In genomic region chr16:74862743-74863244, GRCh38 we compare ENCODE assay signal across 9 cellular contexts.
DNase-seq lines count a peak whose midpoint lies in the region; ATAC-seq and TF ChIP-seq lines count a peak whose summit lies in the region.
"Had no signal": no experiment of that assay in that cellular context is flagged by ENCODE, and none has a peak within 500 bp of the region (broad histone marks: within the 10 kb centered on the region; RNA-seq: fewer than 3 reads in every experiment).

No MANE protein-coding gene starts in this region.

- 0 out of 2 replicates have a peak overlapping the region, but pooled peaks have one; percentile 7 for H3K4me2 ChIP-seq in PC-9

- H4K20me1 ChIP-seq in PC-9 (ENCODE audit: insufficient read depth): no peaks in the 10 kb centered on the region

- no peak overlapping the region for H2AFZ ChIP-seq in PC-9

- H3K9me3 ChIP-seq in PC-9 (ENCODE audit: insufficient read depth, low read depth): no peaks in the 10 kb centered on the region
- no peaks in the 10 kb centered on the region for H3K9me3 ChIP-seq in endocrine pancreas (ENCODE audit: control insufficient read depth, low read length)

- no peak overlapping the region for H3K27ac ChIP-seq in PC-9

- H3K9ac ChIP-seq in endocrine pancreas (ENCODE audit: control insufficient read depth, insufficient read depth, low read length): no peak overlapping the region

- H3K27me3 Mint-ChIP-seq in Calu3 (ENCODE audit: unreplicated experiment) (no peaks in the 10 kb centered on the region), naive B cell (peaks cover 8 to 11% (median 10%) of the 10 kb centered on the region in 3 donors)

- TF ChIP-seq CTCF in Calu3 (IDR thresholded peaks at IDR 0.05; ENCODE audit: unreplicated experiment) (peak; percentile 91), PC-9 (conservative IDR thresholded peaks at IDR 0.05) (peak; percentile 97)

- CTCF ChIA-PET in Calu3 (lab: Charles Lee): interaction anchor here (0.5 to 2.5 kb wide), 30 partner anchors 9 to 629 kb away, joined by 3 to 22 read pairs (median 4); partner anchors contain the start of genes FA2H, MLKL, RFWD3 and WDR59
- CTCF ChIA-PET in PC-9 (lab: Charles Lee): interaction anchor here (0.6 to 1.8 kb wide), 15 partner anchors 10 to 267 kb away, joined by 3 to 10 read pairs (median 4); partner anchors contain the start of genes LDHD and MLKL

- H3K4me3 Mint-ChIP-seq in Calu3 (ENCODE audit: low read depth, unreplicated experiment): no peak overlapping the region
- H3K4me3 Mint-ChIP-seq in naive B cell: no peak overlapping the region

- H3K9me3 Mint-ChIP-seq in Calu3 (ENCODE audit: low read depth, unreplicated experiment): no peaks in the 10 kb centered on the region
- H3K9me3 Mint-ChIP-seq in naive B cell: peaks cover 0 to 2% (median 0%) of the 10 kb centered on the region in 7 donors

- no peaks in the 10 kb centered on the region for H3K79me2 ChIP-seq in PC-9 (ENCODE audit: low read depth)

- peaks cover 9% of the 10 kb centered on the region for H3K4me1 Mint-ChIP-seq in Calu3 (ENCODE audit: low read depth, unreplicated experiment)
- no peaks in the 10 kb centered on the region for H3K4me1 Mint-ChIP-seq in naive B cell

- no peaks in the 10 kb centered on the region for H3K4me1 ChIP-seq in PC-9 (replicated peaks; ENCODE audit: insufficient read depth)
- H3K4me1 ChIP-seq in endocrine pancreas (ENCODE audit: control insufficient read depth, insufficient read depth, low read length): no peaks in the 10 kb centered on the region

- no peaks in the 10 kb centered on the region for H3K36me3 Mint-ChIP-seq in Calu3 (ENCODE audit: insufficient read depth, unreplicated experiment)
- no peaks in the 10 kb centered on the region for H3K36me3 Mint-ChIP-seq in naive B cell

- H3K36me3 ChIP-seq in PC-9 (ENCODE audit: low read depth) (no peaks in the 10 kb centered on the region), endocrine pancreas (ENCODE audit: control insufficient read depth, insufficient read depth, low read length) (no peaks in the 10 kb centered on the region)

- peak; percentile 73 for ATAC-seq in GM18520 (IDR thresholded peaks at IDR 0.05; ENCODE audit: unreplicated experiment)
- no peak for ATAC-seq in naive B cell (ENCODE audit: low read depth in 2 of 2)
- ATAC-seq in HG02571 (IDR thresholded peaks at IDR 0.05; ENCODE audit: unreplicated experiment): no peak

- no peaks in the 10 kb centered on the region for H3K27me3 ChIP-seq in PC-9 (ENCODE audit: insufficient read depth, low read depth)
- H3K27me3 ChIP-seq in endocrine pancreas (ENCODE audit: control insufficient read depth, insufficient read depth, low read length): no peaks in the 10 kb centered on the region

- DNase-seq in Calu3: peak; percentile 45
- peak; percentile 69 for DNase-seq in HuH-7 (ENCODE audit: low spot score)
- DNase-seq in PC-9: peak; percentile 26 to 41
- peak; percentile 29 for DNase-seq in naive B cell
- DNase-seq in stimulated activated CD4-positive, alpha-beta T cell treated with anti-CD3 and anti-CD28 coated beads, Interleukin-12 subunit alpha, Interleukin-12 subunit beta, amount 100 ng/mL, for 4 hours: no peak
- DNase-seq: right cardiac atrium had no signal

- no peaks in the 10 kb centered on the region; the same call in 1 of the 2 replicates for H3F3A ChIP-seq in PC-9 (ENCODE audit: insufficient read depth, low read depth)

- H3K4me3 ChIP-seq in PC-9: no peak overlapping the region
- peak overlapping the region; percentile 29 for H3K4me3 ChIP-seq in endocrine pancreas (ENCODE audit: control insufficient read depth, insufficient read depth, low read length)

- no peaks in the 10 kb centered on the region for H3K9me2 ChIP-seq in PC-9 (ENCODE audit: insufficient read depth)

- POLR2A ChIA-PET in PC-9 (lab: Charles Lee; ENCODE audit: unreplicated experiment): no interaction called here

- H3K27ac Mint-ChIP-seq in Calu3 (ENCODE audit: unreplicated experiment) (peak overlapping the region; percentile 26), naive B cell (no peak overlapping the region)

- no TSS peak for BruUV-seq in Calu3 (replicated peaks; lab: Mats Ljungman, UMichigan)
- BruUV-seq in PC-9 (replicated peaks; lab: Mats Ljungman, UMichigan): no TSS peak

- intact Hi-C loops in Calu3 (cut with micrococcal nuclease; ENCODE audit: unreplicated experiment): loop anchor here (1.0 kb wide), 2 partner anchors 49 to 153 kb away; no protein-coding TSS in a partner anchor
- intact Hi-C loops in PC-9 (cut with micrococcal nuclease; ENCODE audit: unreplicated experiment): loop anchor here (1.0 kb wide), 2 partner anchors 49 to 153 kb away; no protein-coding TSS in a partner anchor
